36 cellular contexts compared by ENCODE assay signal in genomic region chr5:149093625-149094024, GRCh38. TPM values are rescaled to one million over a fixed set of nuclear protein-coding genes. Genes with fewer than 3 reads are reported as not detected.
"Had no signal": no experiment of that assay in that cellular context is flagged by ENCODE, and none has a peak within 500 bp of the region (broad histone marks: within the 10 kb centered on the region; RNA-seq: fewer than 3 reads in every experiment).

No MANE protein-coding gene starts in this region.

- H3K27me3 ChIP-seq: adrenal gland, ascending aorta, body of pancreas, brain microvascular endothelial cell, breast epithelium, cardiac muscle cell had no signal

- DNase-seq: activated effector memory CD4-positive, alpha-beta T cell treated with anti-CD3 and anti-CD28 coated beads, Interleukin-2, amount 50 U/mL, for 16 hours; activated effector memory CD4-positive, alpha-beta T cell treated with Interleukin-2 at 50 U/mL for 16 hours; activated gamma-delta T cell; activated gamma-delta T cell treated with Interleukin-2 at 50 U/mL for 16 hours; activated naive CD4-positive, alpha-beta T cell; activated naive CD4-positive, alpha-beta T cell treated with anti-CD3 and anti-CD28 coated beads for 36 hours; activated naive CD4-positive, alpha-beta T cell treated with anti-CD3 and anti-CD28 coated beads, Interleukin-2, amount 10 ng/mL, durations not matched to agents 7 days and 5 days; activated naive CD4-positive, alpha-beta T cell treated with anti-CD3 and anti-CD28 coated beads, Interleukin-2, amount 50 U/mL, for 16 hours; activated naive CD4-positive, alpha-beta T cell treated with Interleukin-2 at 50 U/mL for 16 hours; activated naive CD8-positive, alpha-beta T cell treated with anti-CD3 and anti-CD28 coated beads for 36 hours; activated naive CD8-positive, alpha-beta T cell treated with anti-CD3 and anti-CD28 coated beads, Interleukin-2, amount 10 ng/mL, durations not matched to agents 7 days and 5 days; activated naive CD8-positive, alpha-beta T cell treated with anti-CD3 and anti-CD28 coated beads, Interleukin-2, amount 50 U/mL, for 24 hours; activated T-cell treated with anti-CD3 and anti-CD28 coated beads for 4 hours; activated T-cell treated with anti-CD3 and anti-CD28 coated beads, Interleukin-2, amount 50 U/mL, for 1 hour; activated T-cell treated with anti-CD3 and anti-CD28 coated beads, Interleukin-2, amount 50 U/mL, for 24 hours; activated T-cell treated with anti-CD3 and anti-CD28 coated beads, Interleukin-2, amount 50 U/mL, for 4 hours; activated T-cell treated with anti-CD3 and anti-CD28 coated beads, Interleukin-2, amount 50 U/mL, for 72 hours; adrenal gland; amniotic stem cell; amygdala; anterior cingulate cortex; aorta; body of pancreas; brain microvascular endothelial cell; caudate nucleus; central memory CD4-positive, alpha-beta T cell; cerebellar nuclear complex had no signal

- H3K4me3 ChIP-seq: adrenal gland, ascending aorta, body of pancreas, breast epithelium, cardiac muscle cell had no signal

- H3K4me1 ChIP-seq: adrenal gland, ascending aorta, body of pancreas, breast epithelium had no signal

- ATAC-seq: activated naive CD4-positive, alpha-beta T cell treated with anti-CD3 and anti-CD28 coated beads, Interleukin-2, amount 50 U/mL, for 72 hours; activated naive CD8-positive, alpha-beta T cell treated with anti-CD3 and anti-CD28 coated beads, Interleukin-2, amount 50 U/mL, for 24 hours; activated T-cell treated with anti-CD3 and anti-CD28 coated beads, Interleukin-2, amount 50 U/mL, for 4 hours; activated T-cell treated with anti-CD3 and anti-CD28 coated beads, Interleukin-2, amount 50 U/mL, for 72 hours; activated T-helper 17 cell treated with anti-CD3 and anti-CD28 coated beads, Interleukin-2, amount 50 U/mL, for 72 hours; body of pancreas had no signal

- H3K36me3 ChIP-seq: adrenal gland, ascending aorta, brain microvascular endothelial cell, breast epithelium, cardiac muscle cell had no signal

- FAIRE-seq: astrocyte, bronchial epithelial cell had no signal

- H3K27ac ChIP-seq: adrenal gland, ascending aorta, body of pancreas, brain microvascular endothelial cell, breast epithelium, cardiac muscle cell had no signal

- H3K9me3 ChIP-seq: adrenal gland, body of pancreas had no signal

RNA-seq across cellular contexts. Expression of gene SH3TC2, which starts 30.8 kb away (rescaled TPM):
- total RNA-seq: activated naive CD4-positive, alpha-beta T cell treated with anti-CD3 and anti-CD28 coated beads for 36 hours; activated naive CD4-positive, alpha-beta T cell treated with anti-CD3 and anti-CD28 coated beads, Interleukin-2, amount 50 U/mL, for 72 hours; activated naive CD8-positive, alpha-beta T cell treated with anti-CD3 and anti-CD28 coated beads for 36 hours; activated naive CD8-positive, alpha-beta T cell treated with anti-CD3 and anti-CD28 coated beads, Interleukin-2, amount 10 ng/mL, durations not matched to agents 7 days and 5 days; activated T-cell treated with anti-CD3 and anti-CD28 coated beads, Interleukin-2, amount 50 U/mL, for 4 hours; activated T-helper 1 cell treated with anti-CD3 and anti-CD28 coated beads, Interleukin-12 subunit alpha, Interleukin-12 subunit beta, Interleukin-2, Interleukin-4 antibody, amounts not matched to agents 30 ng/mL and 10 ng/mL and 1 ng/mL, durations not matched to agents 14 hours and 24 hours and 36 hours; activated T-helper 17 cell treated with anti-CD3 and anti-CD28 coated beads, Interleukin-2, amount 50 U/mL, for 72 hours; activated T-helper 2 cell treated with anti-CD3 and anti-CD28 coated beads, Interferon-gamma antibody, Interleukin-2, Interleukin-4, amounts not matched to agents 10 μg/mL and 5 μg/mL and 100 μg/mL, durations not matched to agents 14 hours and 24 hours and 36 hours had no signal
- polyA plus RNA-seq: aorta had no signal

RNA-seq across cellular contexts. Expression of gene ABLIM3, which starts 47.7 kb away (rescaled TPM):
- total RNA-seq: activated naive CD4-positive, alpha-beta T cell treated with anti-CD3 and anti-CD28 coated beads for 36 hours; activated naive CD8-positive, alpha-beta T cell treated with anti-CD3 and anti-CD28 coated beads for 36 hours; activated naive CD8-positive, alpha-beta T cell treated with anti-CD3 and anti-CD28 coated beads, Interleukin-2, amount 10 ng/mL, durations not matched to agents 7 days and 5 days; activated T-helper 1 cell treated with anti-CD3 and anti-CD28 coated beads, Interleukin-12 subunit alpha, Interleukin-12 subunit beta, Interleukin-2, Interleukin-4 antibody, amounts not matched to agents 30 ng/mL and 10 ng/mL and 1 ng/mL, durations not matched to agents 14 hours and 24 hours and 36 hours; activated T-helper 2 cell treated with anti-CD3 and anti-CD28 coated beads, Interferon-gamma antibody, Interleukin-2, Interleukin-4, amounts not matched to agents 10 μg/mL and 5 μg/mL and 100 μg/mL, durations not matched to agents 14 hours and 24 hours and 36 hours had no signal
